11 cellular contexts compared by ENCODE assay signal in genomic region chr3:103048371-103048722, GRCh38.
DNase-seq lines count a peak whose midpoint lies in the region; ATAC-seq, FAIRE-seq and TF ChIP-seq lines count a peak whose summit lies in the region.
"Had no signal": no experiment of that assay in that cellular context is flagged by ENCODE, and none has a peak within 500 bp of the region (broad histone marks: within the 10 kb centered on the region; RNA-seq: fewer than 3 reads in every experiment).

No MANE protein-coding gene starts in this region.

- H3K27ac ChIP-seq in HepG2 (ENCODE audit: extremely low read length, insufficient read depth, low read length) (no peak overlapping the region), OCI-LY7 (ENCODE audit: low read depth, low read length, poor library complexity, severe bottlenecking) (no peak overlapping the region)
- H3K27ac ChIP-seq in CD8-positive, alpha-beta memory T cell (ENCODE audit: low read depth, low read length), result no peak overlapping the region

- H3K36me3 Mint-ChIP-seq in CD14-positive monocyte, result no peaks in the 10 kb centered on the region
- H3K36me3 Mint-ChIP-seq in CD8-positive, alpha-beta memory T cell, result no peaks in the 10 kb centered on the region

- WGBS in HepG2 (ENCODE audit: low lambda C conversion rate), result 6% methylated on average over 1 of the region's 1 CpG

- TF ChIP-seq EP300 in HepG2 (IDR thresholded peaks at IDR 0.05; ENCODE audit: low read depth in 2 of 2, low read length in 2 of 2), result no peak
- no peak for TF ChIP-seq EP300 in HepG2 (CRISPR knock-in tag; IDR thresholded peaks at IDR 0.05; ENCODE audit: borderline replicate concordance)

- H3K36me3 ChIP-seq in HepG2 (replicated peaks in 1 of 2; ENCODE audit: control insufficient read depth in 1 of 2, insufficient read depth in 2 of 2, low read length in 2 of 2), result no peaks in the 10 kb centered on the region
- no peaks in the 10 kb centered on the region for H3K36me3 ChIP-seq in OCI-LY7 (ENCODE audit: insufficient read depth, low read length)
- no peaks in the 10 kb centered on the region for H3K36me3 ChIP-seq in CD8-positive, alpha-beta memory T cell (ENCODE audit: insufficient read depth, low read length)

- H3K4me3 ChIP-seq in HepG2 (replicated peaks in 1 of 3; ENCODE audit: insufficient read depth in 1 of 3, low read depth in 2 of 3, low read length in 3 of 3), result no peak overlapping the region
- no peak overlapping the region for H3K4me3 ChIP-seq in OCI-LY7 (ENCODE audit: low read depth, low read length, poor library complexity, severe bottlenecking)
- no peak overlapping the region for H3K4me3 ChIP-seq in CD8-positive, alpha-beta memory T cell (ENCODE audit: low read length)
- H3K4me3 ChIP-seq: mucosa of descending colon had no signal

- TF ChIP-seq CTCF in CD14-positive monocyte (IDR thresholded peaks at IDR 0.05), result no peak
- no peak for TF ChIP-seq CTCF in HepG2 (CRISPR knock-in tag; IDR thresholded peaks at IDR 0.05)
- TF ChIP-seq CTCF in OCI-LY7 (conservative IDR thresholded peaks at IDR 0.05; ENCODE audit: low read length), result no peak

- ATAC-seq in GM21786 (IDR thresholded peaks at IDR 0.05; ENCODE audit: unreplicated experiment) (peak; percentile 77), HepG2 (no peak)
- ATAC-seq: mucosa of descending colon had no signal

- H3K27me3 Mint-ChIP-seq in CD14-positive monocyte (ENCODE audit: low read depth in 3 of 3), result peaks cover 0 to 2% (median 0%) of the 10 kb centered on the region in 3 donors
- H3K27me3 Mint-ChIP-seq in CD8-positive, alpha-beta memory T cell, result no peaks in the 10 kb centered on the region

- H3K4me1 ChIP-seq in HepG2 (ENCODE audit: insufficient read depth, low read length) (no peaks in the 10 kb centered on the region), OCI-LY7 (ENCODE audit: insufficient read depth, low read length, poor library complexity, severe bottlenecking) (no peaks in the 10 kb centered on the region)
- H3K4me1 ChIP-seq in CD8-positive, alpha-beta memory T cell (ENCODE audit: insufficient read depth, low read length), result no peaks in the 10 kb centered on the region

- no peak overlapping the region for H3K9ac ChIP-seq in HepG2 (ENCODE audit: insufficient read depth, low read depth, low read length)

- POLR2A ChIA-PET in HepG2 (lab: Yijun Ruan, JAX) (no interaction called here), OCI-LY7 (lab: Charles Lee) (interaction anchor here (0.7 kb wide), 1 partner anchor 819 kb away, joined by 3 read pairs; no protein-coding TSS in a partner anchor)
- POLR2A ChIA-PET in CD8-positive, alpha-beta memory T cell (lab: Charles Lee), result no interaction called here

- no peak for FAIRE-seq in HepG2 (lab: Jason Lieb, UNC)

- peak overlapping the region; percentile 47 for H2AFZ ChIP-seq in HepG2 (ENCODE audit: low read length)
- no peak overlapping the region for H2AFZ ChIP-seq in OCI-LY7 (ENCODE audit: low read length)

- TF ChIP-seq POLR2A in HepG2 (IDR thresholded peaks at IDR 0.05; ENCODE audit: insufficient read depth in 1 of 2, low read depth in 2 of 2, low read length in 2 of 2), result no peak

- peaks cover 14% of the 10 kb centered on the region for H3K9me3 ChIP-seq in HepG2 (ENCODE audit: low read length)
- H3K9me3 ChIP-seq in OCI-LY7 (ENCODE audit: low read length), result no peaks in the 10 kb centered on the region
- H3K9me3 ChIP-seq in CD8-positive, alpha-beta memory T cell (ENCODE audit: low read length), result no peaks in the 10 kb centered on the region
- H3K9me3 ChIP-seq: mucosa of descending colon had no signal

- H3K79me2 ChIP-seq in HepG2 (ENCODE audit: insufficient read depth, low read length), result no peaks in the 10 kb centered on the region
- no peaks in the 10 kb centered on the region for H3K79me2 ChIP-seq in OCI-LY7 (ENCODE audit: insufficient read depth, low read depth, low read length)

- in situ Hi-C loops in HepG2 (cut with HindIII; ENCODE audit: extremely low pct_ligation_motif_present, low pct_unique_long_range_greater_than_20kb), result no loop called here

- H3K4me2 ChIP-seq in HepG2 (ENCODE audit: low read depth, low read length), result no peak overlapping the region
- no peak overlapping the region for H3K4me2 ChIP-seq in OCI-LY7 (ENCODE audit: low read length)

- TF ChIP-seq RAD21 in HepG2 (CRISPR knock-in tag; IDR thresholded peaks at IDR 0.05), result no peak

- no peaks in the 10 kb centered on the region for H3K9me2 ChIP-seq in OCI-LY7 (ENCODE audit: insufficient read depth, low read length)

- no TSS peak for BruUV-seq in HepG2 (replicated peaks; lab: Mats Ljungman, UMichigan)
- BruUV-seq in OCI-LY7 (replicated peaks; lab: Mats Ljungman, UMichigan), result no TSS peak

- peaks cover 0 to 2% (median 0%) of the 10 kb centered on the region in 7 donors for H3K9me3 Mint-ChIP-seq in CD14-positive monocyte
- peaks cover 0 to 4% (median 0%) of the 10 kb centered on the region in 5 donors for H3K9me3 Mint-ChIP-seq in CD8-positive, alpha-beta memory T cell

- no peaks in the 10 kb centered on the region for H3K27me3 ChIP-seq in HepG2 (ENCODE audit: control insufficient read depth in 1 of 2, insufficient read depth in 2 of 2, low read length in 2 of 2)
- H3K27me3 ChIP-seq in CD8-positive, alpha-beta memory T cell (ENCODE audit: insufficient read depth, low read length, poor library complexity, severe bottlenecking), result no peaks in the 10 kb centered on the region

- peak overlapping the region; percentile 28 to 85 (median 82) for H3K27ac Mint-ChIP-seq in CD14-positive monocyte
- H3K27ac Mint-ChIP-seq in CD8-positive, alpha-beta memory T cell, result peak overlapping the region in 1 of 8 donors; percentile 38

- no peaks in the 10 kb centered on the region for H4K20me1 ChIP-seq in HepG2 (ENCODE audit: insufficient read depth, low read length)
- H4K20me1 ChIP-seq in OCI-LY7 (ENCODE audit: insufficient read depth, low read length), result no peaks in the 10 kb centered on the region

- peaks cover 37% of the 10 kb centered on the region for H3K4me1 Mint-ChIP-seq in CD14-positive monocyte
- no peaks in the 10 kb centered on the region for H3K4me1 Mint-ChIP-seq in CD8-positive, alpha-beta memory T cell

- no peak for DNase-seq in CD14-positive monocyte (ENCODE audit: low spot score)
- DNase-seq in NOMO-1 treated with dmso at 0.1 percent for 144 hours (lab: John Stamatoyannopoulos, UW; ENCODE audit: unreplicated experiment), result peak; percentile 14
- DNase-seq in HepG2 (ENCODE audit: low spot score), result no peak
- no peak for DNase-seq in NCI-H187 treated with DMSO at 0.1 percent for 48 hours (lab: John Stamatoyannopoulos, UW)
- no peak for DNase-seq in COLO668 (lab: John Stamatoyannopoulos, UW; ENCODE audit: unreplicated experiment)
- no peak for DNase-seq in OCI-LY7 (ENCODE audit: low spot score)
- no peak for DNase-seq in CD8-positive, alpha-beta memory T cell
- DNase-seq: aorta; mucosa of descending colon; NK-92 treated with Interleukin-12 subunit alpha and Interleukin-12 subunit beta, amount 100 ng/mL, for 24 hours had no signal

- intact Hi-C loops in CD14-positive monocyte (cut with micrococcal nuclease), result no loop called here
- intact Hi-C loops in HepG2 (cut with micrococcal nuclease; ENCODE audit: unreplicated experiment), result no loop called here
- intact Hi-C loops in OCI-LY7 (cut with micrococcal nuclease; ENCODE audit: unreplicated experiment), result no loop called here

- CTCF ChIA-PET in HepG2 (lab: Yijun Ruan, JAX; ENCODE audit: low intra/inter-chr PET ratio, low total read pairs) (no interaction called here), OCI-LY7 (lab: Charles Lee; ENCODE audit: unreplicated experiment) (no interaction called here)
- CTCF ChIA-PET in CD8-positive, alpha-beta memory T cell (lab: Charles Lee), result no interaction called here

- peak overlapping the region in 1 of 2 donors; percentile 7 for H3K4me3 Mint-ChIP-seq in CD14-positive monocyte
- no peak overlapping the region for H3K4me3 Mint-ChIP-seq in CD8-positive, alpha-beta memory T cell

TF ChIP-seq in HepG2, 621 proteins besides CTCF, POLR2A, EP300 and RAD21:
- no peak for TF ChIP-seq ZNF605 (CRISPR knock-in tag; IDR thresholded peaks at IDR 0.05)
- TF ChIP-seq ZNF577 (CRISPR knock-in tag; IDR thresholded peaks at IDR 0.05; ENCODE audit: borderline replicate concordance, low read depth), result no peak
- no peak for TF ChIP-seq ZNF652 (CRISPR knock-in tag; IDR thresholded peaks at IDR 0.05; ENCODE audit: borderline replicate concordance, low read depth)
- no peak for TF ChIP-seq ZFP91 (CRISPR knock-in tag; IDR thresholded peaks at IDR 0.05; ENCODE audit: borderline replicate concordance)
- no peak for TF ChIP-seq ZNF230 (CRISPR knock-in tag; IDR thresholded peaks at IDR 0.05)
- TF ChIP-seq ZNF274 (CRISPR knock-in tag; IDR thresholded peaks at IDR 0.05), result no peak
- TF ChIP-seq ZNF33B (CRISPR knock-in tag; IDR thresholded peaks at IDR 0.05), result no peak
- no peak for TF ChIP-seq ZNF160 (CRISPR knock-in tag; IDR thresholded peaks at IDR 0.05)
- no peak for TF ChIP-seq ZBTB7B (CRISPR knock-in tag; IDR thresholded peaks at IDR 0.05)
- TF ChIP-seq GLMP (CRISPR knock-in tag; IDR thresholded peaks at IDR 0.05; ENCODE audit: borderline replicate concordance), result no peak
- no peak for TF ChIP-seq FOXM1 (CRISPR knock-in tag; IDR thresholded peaks at IDR 0.05)
- no peak for TF ChIP-seq NFYC (CRISPR knock-in tag; IDR thresholded peaks at IDR 0.05)
TF ChIP-seq in HepG2: peak in this region for 0.
